12 cellular contexts compared by ENCODE assay signal in the genomic region with DNA sequence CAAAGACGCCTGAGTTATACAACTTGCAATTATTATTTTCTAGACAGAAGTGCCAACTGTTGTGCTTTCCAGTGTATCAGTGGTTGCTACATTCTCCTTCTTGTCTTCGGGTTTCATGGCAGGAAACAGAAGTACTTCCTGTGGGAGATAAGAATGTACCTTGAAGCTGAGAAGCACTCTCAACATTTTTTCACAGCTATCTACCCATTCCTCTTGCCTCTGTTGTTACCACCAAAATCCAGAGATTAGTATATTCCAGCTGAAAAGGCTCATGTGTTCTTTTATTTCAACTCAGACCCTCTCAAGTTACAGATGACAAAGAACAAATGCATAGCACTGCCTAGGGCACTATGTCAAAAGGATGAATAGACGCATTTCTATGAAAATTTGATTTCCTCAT. TPM values are rescaled to one million over a fixed set of nuclear protein-coding genes. Genes with fewer than 3 reads are reported as not detected.
DNase-seq lines count a peak whose midpoint lies in the region; ATAC-seq and TF ChIP-seq lines count a peak whose summit lies in the region.
"Had no signal": no experiment of that assay in that cellular context is flagged by ENCODE, and none has a peak within 500 bp of the region (broad histone marks: within the 10 kb centered on the region; RNA-seq: fewer than 3 reads in every experiment).

No MANE protein-coding gene starts in this region.

- peaks cover 33% of the 10 kb centered on the region for H3K4me1 Mint-ChIP-seq in CD8-positive, alpha-beta T cell (ENCODE audit: low read depth)
- H3K4me1 Mint-ChIP-seq in naive thymus-derived CD4-positive, alpha-beta T cell, result peaks cover 23 to 57% (median 46%) of the 10 kb centered on the region in 7 donors

- intact Hi-C loops in CD8-positive, alpha-beta T cell (cut with DNase I, micrococcal nuclease), result loop anchor here in 1 of 2 experiments (10.0 kb wide), 1 partner anchor 963 kb away; the partner anchor contains the start of gene RFWD3
- intact Hi-C loops in naive thymus-derived CD4-positive, alpha-beta T cell (cut with micrococcal nuclease), result loop anchor here in 1 of 2 donors (10.0 kb wide), 3 partner anchors 483 to 963 kb away; partner anchors contain the start of genes RFWD3, WDR59 and ZFP1

- no peak overlapping the region for H3K27ac ChIP-seq in CD8-positive, alpha-beta T cell (ENCODE audit: low read depth, low read length)
- H3K27ac ChIP-seq in naive thymus-derived CD4-positive, alpha-beta T cell (ENCODE audit: low read depth, low read length), result peak overlapping the region; percentile 48

- H3K4me1 ChIP-seq in CD8-positive, alpha-beta T cell (ENCODE audit: insufficient read depth, low read length), result peaks cover 20% of the 10 kb centered on the region
- H3K4me1 ChIP-seq in naive thymus-derived CD4-positive, alpha-beta T cell (ENCODE audit: control insufficient read depth in 2 of 2, insufficient read depth in 2 of 2, low read length in 2 of 2), result peaks cover 21 to 23% of the 10 kb centered on the region in 2 donors

- POLR2A ChIA-PET in CD8-positive, alpha-beta T cell (lab: Charles Lee), result interaction anchor here (1.0 kb wide), 1 partner anchor 20 kb away, joined by 5 read pairs; the partner anchor contains the start of genes KARS1 and TERF2IP
- POLR2A ChIA-PET in naive thymus-derived CD4-positive, alpha-beta T cell (lab: Charles Lee), result interaction anchor here (0.6 to 8.2 kb wide), 4 partner anchors 9 to 194 kb away, joined by 3 to 63 read pairs (median 4); partner anchors contain the start of genes GABARAPL2, KARS1 and TERF2IP

- peak overlapping the region; percentile 81 for H3K27ac Mint-ChIP-seq in CD8-positive, alpha-beta T cell
- peak overlapping the region; percentile 52 to 92 (median 75) for H3K27ac Mint-ChIP-seq in naive thymus-derived CD4-positive, alpha-beta T cell

- ATAC-seq in CD8-positive, alpha-beta T cell, result no peak
- ATAC-seq in naive thymus-derived CD4-positive, alpha-beta T cell, result no peak
- ATAC-seq in GM18909 (IDR thresholded peaks at IDR 0.05; ENCODE audit: poor library complexity, unreplicated experiment), result no peak
- ATAC-seq: mucosa of descending colon had no signal

- no peak overlapping the region for H3K4me3 ChIP-seq in CD8-positive, alpha-beta T cell (ENCODE audit: low read depth, low read length)
- no peak overlapping the region for H3K4me3 ChIP-seq in naive thymus-derived CD4-positive, alpha-beta T cell (ENCODE audit: low read length)
- H3K4me3 ChIP-seq: mucosa of descending colon had no signal

- H3K27me3 Mint-ChIP-seq in CD8-positive, alpha-beta T cell (ENCODE audit: low read depth), result no peaks in the 10 kb centered on the region
- no peaks in the 10 kb centered on the region for H3K27me3 Mint-ChIP-seq in naive thymus-derived CD4-positive, alpha-beta T cell
- H3K27me3 Mint-ChIP-seq: IgD-negative memory B cell had no signal

- H3K36me3 ChIP-seq in CD8-positive, alpha-beta T cell (ENCODE audit: insufficient read depth, low read length), result peaks cover 44% of the 10 kb centered on the region
- peaks cover 18 to 50% (median 32%) of the 10 kb centered on the region in 3 experiments for H3K36me3 ChIP-seq in naive thymus-derived CD4-positive, alpha-beta T cell (ENCODE audit: control insufficient read depth in 2 of 3, insufficient read depth in 3 of 3, low read length in 3 of 3)

- no peaks in the 10 kb centered on the region for H3K9me3 ChIP-seq in CD8-positive, alpha-beta T cell (ENCODE audit: low read length)
- H3K9me3 ChIP-seq in naive thymus-derived CD4-positive, alpha-beta T cell (ENCODE audit: control insufficient read depth in 2 of 3, low read length in 3 of 3), result no peaks in the 10 kb centered on the region
- H3K9me3 ChIP-seq: mucosa of descending colon had no signal

- H3K36me3 Mint-ChIP-seq in CD8-positive, alpha-beta T cell, result peaks cover 74% of the 10 kb centered on the region
- peaks cover 12 to 60% (median 47%) of the 10 kb centered on the region in 5 donors for H3K36me3 Mint-ChIP-seq in naive thymus-derived CD4-positive, alpha-beta T cell

- CTCF ChIA-PET in CD8-positive, alpha-beta T cell (lab: Charles Lee), result no interaction called here
- CTCF ChIA-PET in naive thymus-derived CD4-positive, alpha-beta T cell (lab: Charles Lee), result no interaction called here

- H3K4me3 Mint-ChIP-seq in CD8-positive, alpha-beta T cell, result no peak overlapping the region
- peak overlapping the region; percentile 13 to 75 (median 48) for H3K4me3 Mint-ChIP-seq in naive thymus-derived CD4-positive, alpha-beta T cell

- no peak for DNase-seq in CD8-positive, alpha-beta T cell
- peak; percentile 59 for DNase-seq in NCI-H226
- DNase-seq in amniotic epithelial cell (ENCODE audit: low read depth), result peak; percentile 88
- DNase-seq in naive thymus-derived CD4-positive, alpha-beta T cell, result peak in 4 of 9 donors; percentile 13 to 39 (median 26)
- no peak for DNase-seq in NCI-H2081 treated with DMSO at 0.1 percent for 48 hours (lab: John Stamatoyannopoulos, UW)
- no peak for DNase-seq in SIG-M5 (lab: John Stamatoyannopoulos, UW)
- DNase-seq: mucosa of descending colon; NCI-H748 treated with DMSO at 0.1 percent for 48 hours; retina; stimulated activated CD4-positive, alpha-beta T cell treated with anti-CD3 and anti-CD28 coated beads, Interleukin-4, amount 100 ng/mL, for 4 hours had no signal

- TF ChIP-seq CTCF in CD8-positive, alpha-beta T cell (IDR thresholded peaks at IDR 0.05), result no peak

- no peaks in the 10 kb centered on the region for H3K9me3 Mint-ChIP-seq in CD8-positive, alpha-beta T cell
- peaks cover 0 to 4% (median 0%) of the 10 kb centered on the region in 11 donors for H3K9me3 Mint-ChIP-seq in naive thymus-derived CD4-positive, alpha-beta T cell
- H3K9me3 Mint-ChIP-seq: IgD-negative memory B cell had no signal

- H3K27me3 ChIP-seq in CD8-positive, alpha-beta T cell (ENCODE audit: insufficient read depth, low read length), result no peaks in the 10 kb centered on the region
- no peaks in the 10 kb centered on the region for H3K27me3 ChIP-seq in naive thymus-derived CD4-positive, alpha-beta T cell (ENCODE audit: control insufficient read depth in 2 of 2, insufficient read depth in 2 of 2, low read length in 2 of 2)

RNA-seq across cellular contexts. Expression of gene ADAT1, which starts 4.8 kb away (rescaled TPM):
- total RNA-seq in CD8-positive, alpha-beta T cell, result 10 to 100 TPM; 44.4 to 47.6 TPM
- total RNA-seq in naive thymus-derived CD4-positive, alpha-beta T cell, result 10 to 100 TPM; 41.3 to 69.4 (median 63.6) TPM
- 10 to 100 TPM; 35.6 to 36.1 TPM for polyA plus RNA-seq in naive thymus-derived CD4-positive, alpha-beta T cell

RNA-seq across cellular contexts. Expression of gene KARS1, which starts 19.6 kb away (rescaled TPM):
- 100 to 1,000 TPM; 162 to 168 TPM for total RNA-seq in CD8-positive, alpha-beta T cell
- 100 to 1,000 TPM; 118 to 216 (median 123) TPM for total RNA-seq in naive thymus-derived CD4-positive, alpha-beta T cell
- polyA plus RNA-seq in naive thymus-derived CD4-positive, alpha-beta T cell, result 100 to 1,000 TPM; 208 to 216 TPM

RNA-seq across cellular contexts. Expression of gene TERF2IP, which starts 19.7 kb away (rescaled TPM):
- total RNA-seq in CD8-positive, alpha-beta T cell, result 100 to 1,000 TPM; 107 to 112 TPM
- total RNA-seq in naive thymus-derived CD4-positive, alpha-beta T cell, result 10 to 100 TPM; 70.8 to 90.4 (median 88.7) TPM
- polyA plus RNA-seq in naive thymus-derived CD4-positive, alpha-beta T cell, result 100 to 1,000 TPM; 105 to 168 TPM

RNA-seq across cellular contexts. Expression of gene CPHXL2, which starts 49.0 kb away (rescaled TPM):
- total RNA-seq in CD8-positive, alpha-beta T cell, result not detected
- not detected for total RNA-seq in naive thymus-derived CD4-positive, alpha-beta T cell
- not detected for polyA plus RNA-seq in naive thymus-derived CD4-positive, alpha-beta T cell
- total RNA-seq: mucosa of descending colon had no signal

Comparison
In these comparisons a context has a peak if more than half of its experiments do, and no peak if none do; other contexts are left out.
1. DNase-seq: peak in NCI-H226 (single experiment) and amniotic epithelial cell (single experiment); none in CD8-positive, alpha-beta T cell (0 of 7), NCI-H2081 treated with DMSO at 0.1 percent for 48 hours (single experiment) and SIG-M5 (single experiment).